Comparison of ENCODE assay signal across 35 cellular contexts in the genomic region with DNA sequence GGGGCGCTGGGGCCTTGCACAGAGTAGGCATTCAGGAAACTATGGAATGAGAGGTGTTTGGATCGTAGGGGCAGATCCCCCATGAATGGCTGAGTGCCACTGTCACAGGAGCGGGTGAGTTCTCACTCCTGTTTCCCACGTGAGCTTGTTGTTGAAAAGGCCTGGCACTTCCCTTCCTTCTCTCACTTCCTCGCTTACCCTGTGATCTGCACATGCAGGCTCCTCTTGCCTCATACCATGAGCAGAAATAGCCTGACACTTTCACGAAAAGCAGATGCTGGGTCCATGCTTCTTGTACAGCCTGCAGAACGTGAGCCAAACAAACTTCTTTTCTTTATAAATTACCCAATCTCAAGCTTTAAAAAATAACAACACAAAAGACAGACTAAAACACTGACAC. TPM values are rescaled to one million over a fixed set of nuclear protein-coding genes. Genes with fewer than 3 reads are reported as not detected.
DNase-seq lines count a peak whose midpoint lies in the region; ATAC-seq and TF ChIP-seq lines count a peak whose summit lies in the region.
"Had no signal": no experiment of that assay in that cellular context is flagged by ENCODE, and none has a peak within 500 bp of the region (broad histone marks: within the 10 kb centered on the region; RNA-seq: fewer than 3 reads in every experiment).

No MANE protein-coding gene starts in this region.

- H3K27ac ChIP-seq in colonic mucosa = no peak overlapping the region
- H3K27ac ChIP-seq in hepatocyte = no peak overlapping the region
- H3K27ac ChIP-seq: adrenal gland, SK-N-MC had no signal

- no peaks in the 10 kb centered on the region for H3K36me3 Mint-ChIP-seq in nephron progenitor cell (ENCODE audit: low read depth)
- H3K36me3 Mint-ChIP-seq: activated naive CD4-positive, alpha-beta T cell treated with anti-CD3 and anti-CD28 coated beads, Interleukin-2, amount 10 ng/mL, durations not matched to agents 7 days and 5 days; natural killer cell treated with Interleukin-12 subunit alpha and Interleukin-12 subunit beta and Interleukin-15 and Interleukin-18, amount 100 ng/mL, for 72 hours had no signal

- H3K9ac ChIP-seq in colonic mucosa (ENCODE audit: low read depth in 2 of 2, low read length in 2 of 2) = no peak overlapping the region

- no peak for TF ChIP-seq POLR2A in GM18505 (IDR thresholded peaks at IDR 0.05; ENCODE audit: borderline replicate concordance, extremely low read depth, insufficient read depth, insufficient read length)

- no peak overlapping the region for H3K4me3 Mint-ChIP-seq in nephron progenitor cell
- H3K4me3 Mint-ChIP-seq: activated CD8-positive, alpha-beta T cell treated with anti-CD3 and anti-CD28 coated beads for 36 hours; activated naive CD4-positive, alpha-beta T cell treated with anti-CD3 and anti-CD28 coated beads, Interleukin-2, amount 10 ng/mL, durations not matched to agents 7 days and 5 days; activated T-helper 1 cell treated with anti-CD3 and anti-CD28 coated beads, Interleukin-12 subunit alpha, Interleukin-12 subunit beta, Interleukin-2, Interleukin-4 antibody, amounts not matched to agents 30 ng/mL and 10 ng/mL and 1 ng/mL, durations not matched to agents 14 hours and 24 hours and 36 hours; CD4-positive, alpha-beta T cell; central memory CD8-positive, alpha-beta T cell; dendritic cell treated with granulocyte-macrophage colony-stimulating factor and Interleukin-4, amounts not matched to agents 40 ng/mL and 50 ng/mL, for 4 days; GM23338; natural killer cell treated with Interleukin-12 subunit alpha and Interleukin-12 subunit beta and Interleukin-15 and Interleukin-18, amount 100 ng/mL, for 72 hours had no signal

- no peaks in the 10 kb centered on the region for H4K20me1 ChIP-seq in hepatocyte (ENCODE audit: insufficient read depth, poor library complexity, severe bottlenecking)

- H3K9me3 Mint-ChIP-seq in nephron progenitor cell = no peaks in the 10 kb centered on the region
- H3K9me3 Mint-ChIP-seq: activated CD8-positive, alpha-beta T cell treated with anti-CD3 and anti-CD28 coated beads for 36 hours; activated naive CD4-positive, alpha-beta T cell treated with anti-CD3 and anti-CD28 coated beads, Interleukin-2, amount 10 ng/mL, durations not matched to agents 7 days and 5 days; activated T-helper 1 cell treated with anti-CD3 and anti-CD28 coated beads, Interleukin-12 subunit alpha, Interleukin-12 subunit beta, Interleukin-2, Interleukin-4 antibody, amounts not matched to agents 30 ng/mL and 10 ng/mL and 1 ng/mL, durations not matched to agents 14 hours and 24 hours and 36 hours; CD4-positive, alpha-beta T cell; central memory CD8-positive, alpha-beta T cell; dendritic cell treated with granulocyte-macrophage colony-stimulating factor and Interleukin-4, amounts not matched to agents 40 ng/mL and 50 ng/mL, for 4 days; GM23338; natural killer cell treated with Interleukin-12 subunit alpha and Interleukin-12 subunit beta and Interleukin-15 and Interleukin-18, amount 100 ng/mL, for 72 hours had no signal

- H3K36me3 ChIP-seq in colonic mucosa = no peaks in the 10 kb centered on the region
- H3K36me3 ChIP-seq in hepatocyte (replicated peaks; ENCODE audit: insufficient read depth, low read depth) = no peaks in the 10 kb centered on the region
- H3K36me3 ChIP-seq: adrenal gland had no signal

- H3K4me1 ChIP-seq in colonic mucosa = no peaks in the 10 kb centered on the region
- H3K4me1 ChIP-seq in hepatocyte (ENCODE audit: insufficient read depth) = no peaks in the 10 kb centered on the region
- H3K4me1 ChIP-seq: adrenal gland had no signal

- H3K27me3 Mint-ChIP-seq in nephron progenitor cell (ENCODE audit: low read depth, poor library complexity) = peaks cover 4% of the 10 kb centered on the region
- H3K27me3 Mint-ChIP-seq: activated naive CD4-positive, alpha-beta T cell treated with anti-CD3 and anti-CD28 coated beads, Interleukin-2, amount 10 ng/mL, durations not matched to agents 7 days and 5 days; central memory CD8-positive, alpha-beta T cell; dendritic cell treated with granulocyte-macrophage colony-stimulating factor and Interleukin-4, amounts not matched to agents 40 ng/mL and 50 ng/mL, for 4 days had no signal

- H2AFZ ChIP-seq in hepatocyte = no peak overlapping the region
- H2AFZ ChIP-seq: GM23338 had no signal

- H3K79me2 ChIP-seq in hepatocyte = no peaks in the 10 kb centered on the region

- no peaks in the 10 kb centered on the region for H3K4me1 Mint-ChIP-seq in nephron progenitor cell
- H3K4me1 Mint-ChIP-seq: activated naive CD4-positive, alpha-beta T cell treated with anti-CD3 and anti-CD28 coated beads, Interleukin-2, amount 10 ng/mL, durations not matched to agents 7 days and 5 days; central memory CD8-positive, alpha-beta T cell; GM23338 had no signal

- intact Hi-C loops in Right ventricle myocardium inferior (cut with DNase I) = no loop called here
- intact Hi-C loops in cardiac septum (cut with DNase I) = no loop called here
- intact Hi-C loops in colonic mucosa (cut with DNase I) = no loop called here

- ATAC-seq in Right ventricle myocardium inferior (peak; percentile 57), GM18505 (IDR thresholded peaks at IDR 0.05; ENCODE audit: unreplicated experiment) (no peak)
- ATAC-seq: activated CD8-positive, alpha-beta T cell treated with anti-CD3 and anti-CD28 coated beads for 36 hours; GM23338; natural killer cell treated with Interleukin-12 subunit alpha and Interleukin-12 subunit beta and Interleukin-15 and Interleukin-18, amount 100 ng/mL, for 72 hours had no signal

- H3K27ac Mint-ChIP-seq in nephron progenitor cell = no peak overlapping the region
- H3K27ac Mint-ChIP-seq: activated CD8-positive, alpha-beta T cell treated with anti-CD3 and anti-CD28 coated beads for 36 hours; activated naive CD4-positive, alpha-beta T cell treated with anti-CD3 and anti-CD28 coated beads, Interleukin-2, amount 10 ng/mL, durations not matched to agents 7 days and 5 days; activated T-helper 1 cell treated with anti-CD3 and anti-CD28 coated beads, Interleukin-12 subunit alpha, Interleukin-12 subunit beta, Interleukin-2, Interleukin-4 antibody, amounts not matched to agents 30 ng/mL and 10 ng/mL and 1 ng/mL, durations not matched to agents 14 hours and 24 hours and 36 hours; CD4-positive, alpha-beta T cell; dendritic cell treated with granulocyte-macrophage colony-stimulating factor and Interleukin-4, amounts not matched to agents 40 ng/mL and 50 ng/mL, for 4 days; GM23338; natural killer cell treated with Interleukin-12 subunit alpha and Interleukin-12 subunit beta and Interleukin-15 and Interleukin-18, amount 100 ng/mL, for 72 hours had no signal

- DNase-seq in Right ventricle myocardium inferior (ENCODE audit: missing footprints) = no peak
- no peak for DNase-seq in cardiac septum (ENCODE audit: low spot score)
- peak; percentile 19 for DNase-seq in colonic mucosa
- peak; percentile 37 for DNase-seq in hepatocyte (ENCODE audit: low spot score)
- no peak for DNase-seq in GDM1 (lab: John Stamatoyannopoulos, UW)
- no peak for DNase-seq in nephron progenitor cell
- no peak for DNase-seq in glomerular visceral epithelial cell (ENCODE audit: extremely low spot score)
- DNase-seq: activated CD4-positive, CD25-positive, alpha-beta regulatory T cell treated with anti-CD3 and anti-CD28 coated beads, Interleukin-2, amount 50 U/mL, for 72 hours; activated CD8-positive, alpha-beta memory T cell treated with anti-CD3 and anti-CD28 coated beads, Interleukin-2, amount 50 U/mL, for 48 hours; activated CD8-positive, alpha-beta T cell treated with anti-CD3 and anti-CD28 coated beads for 36 hours; activated naive CD4-positive, alpha-beta T cell treated with anti-CD3 and anti-CD28 coated beads, Interleukin-2, amount 10 ng/mL, durations not matched to agents 7 days and 5 days; CD4-positive, alpha-beta T cell; erythroblast; NCI-H1105 treated with DMSO at 0.1 percent for 48 hours; NCI-H1930; NCI-H524 treated with DMSO at 0.1 percent for 48 hours; NK-92 treated with Interleukin-12 subunit alpha and Interleukin-12 subunit beta, amount 100 ng/mL, for 24 hours; stimulated activated naive CD4-positive, alpha-beta T cell treated with Interleukin-2 at 50 U/mL for 16 hours had no signal

- 82% methylated on average over 7 of the region's 7 CpGs for WGBS in hepatocyte (ENCODE audit: low lambda C conversion rate, missing lambda C conversion rate)

- H3K4me2 ChIP-seq in hepatocyte = no peak overlapping the region
- H3K4me2 ChIP-seq: GM23338, smooth muscle cell had no signal

- H3K9me2 ChIP-seq in hepatocyte (replicated peaks; ENCODE audit: insufficient read depth) = no peaks in the 10 kb centered on the region

- TF ChIP-seq CTCF in colonic mucosa (IDR thresholded peaks at IDR 0.05) (no peak), hepatocyte (IDR thresholded peaks at IDR 0.05; ENCODE audit: poor library complexity) (no peak), nephron progenitor cell (IDR thresholded peaks at IDR 0.05) (no peak)

- H3K4me3 ChIP-seq in colonic mucosa = no peak overlapping the region
- no peak overlapping the region for H3K4me3 ChIP-seq in hepatocyte
- H3K4me3 ChIP-seq: adrenal gland, GM23338, lung, SK-N-MC, smooth muscle cell had no signal

- H3K9me3 ChIP-seq in colonic mucosa (no peaks in the 10 kb centered on the region), hepatocyte (ENCODE audit: low read depth) (no peaks in the 10 kb centered on the region)
- H3K9me3 ChIP-seq: adrenal gland had no signal

- H3K27me3 ChIP-seq in colonic mucosa (no peaks in the 10 kb centered on the region), hepatocyte (no peaks in the 10 kb centered on the region)
- H3K27me3 ChIP-seq: adrenal gland had no signal

RNA-seq across cellular contexts. Expression of gene AGBL1, which starts 55.4 kb away (rescaled TPM):
- not detected for total RNA-seq in Right ventricle myocardium inferior
- total RNA-seq in cardiac septum = 0.19 TPM
- total RNA-seq in colonic mucosa = under 1 TPM; 0.10 to 0.24 TPM
- 0.12 TPM in 1 of 2 replicates, not detected in the other for total RNA-seq in hepatocyte
- not detected in 2 replicates for polyA plus RNA-seq in hepatocyte
- total RNA-seq: A172; activated CD8-positive, alpha-beta T cell treated with anti-CD3 and anti-CD28 coated beads for 36 hours; activated T-helper 1 cell treated with anti-CD3 and anti-CD28 coated beads, Interleukin-12 subunit alpha, Interleukin-12 subunit beta, Interleukin-2, Interleukin-4 antibody, amounts not matched to agents 30 ng/mL and 10 ng/mL and 1 ng/mL, durations not matched to agents 14 hours and 24 hours and 36 hours; CD4-positive, alpha-beta T cell; fibroblast of villous mesenchyme; kidney epithelial cell; natural killer cell treated with Interleukin-12 subunit alpha and Interleukin-12 subunit beta and Interleukin-15 and Interleukin-18, amount 100 ng/mL, for 72 hours; omental fat pad; renal cortical epithelial cell; smooth muscle cell; T-helper 2 cell treated with Interferon-gamma antibody and Interleukin-4, amounts not matched to agents 100 ng/mL and 5 ng/mL, for 36 hours had no signal
- polyA plus RNA-seq: GM23338, smooth muscle cell, urinary bladder had no signal

Comparison
In these comparisons a context has a peak if more than half of its experiments do, and no peak if none do; other contexts are left out.
1. DNase-seq: peak in colonic mucosa (single experiment) and hepatocyte (single experiment); none in Right ventricle myocardium inferior (single experiment), cardiac septum (single experiment), GDM1 (single experiment), nephron progenitor cell (single experiment) and glomerular visceral epithelial cell (single experiment).